ENCODE assay signal across 12 cellular contexts in genomic region chr2:7692657-7693161, GRCh38.
DNase-seq lines count a peak whose midpoint lies in the region; FAIRE-seq and TF ChIP-seq lines count a peak whose summit lies in the region.
"Had no signal": no experiment of that assay in that cellular context is flagged by ENCODE, and none has a peak within 500 bp of the region (broad histone marks: within the 10 kb centered on the region; RNA-seq: fewer than 3 reads in every experiment).

No MANE protein-coding gene starts in this region.

- no peak overlapping the region for H2BK5ac ChIP-seq in H1 (ENCODE audit: low read depth, low read length)

- H3K14ac ChIP-seq in H1 (ENCODE audit: insufficient read length): no peak overlapping the region

- no peak for TF ChIP-seq EP300 in H1 (IDR thresholded peaks at IDR 0.05; ENCODE audit: borderline replicate concordance in 1 of 2, low read depth in 2 of 2, low read length in 2 of 2)

- no peak overlapping the region for H4K91ac ChIP-seq in H1 (replicated peaks; ENCODE audit: insufficient read length, low read length)

- no peak overlapping the region for H3K4me3 Mint-ChIP-seq in endodermal cell
- no peak overlapping the region for H3K4me3 Mint-ChIP-seq in activated CD4-positive, alpha-beta T cell treated with anti-CD3 and anti-CD28 coated beads, Interleukin-2, amount 10 ng/mL, durations not matched to agents 7 days and 5 days

- H3K9me3 Mint-ChIP-seq in endodermal cell: no peaks in the 10 kb centered on the region
- H3K9me3 Mint-ChIP-seq in activated CD4-positive, alpha-beta T cell treated with anti-CD3 and anti-CD28 coated beads, Interleukin-2, amount 10 ng/mL, durations not matched to agents 7 days and 5 days: peaks cover 3% of the 10 kb centered on the region

- no peak overlapping the region; the same call in 1 of the 2 replicates for H2BK12ac ChIP-seq in H1 (ENCODE audit: low read depth, low read length)

- H2BK20ac ChIP-seq in H1 (ENCODE audit: low read length): no peak overlapping the region

- H3K56ac ChIP-seq in H1 (replicated peaks; ENCODE audit: insufficient read length, low read depth, low read length): no peak overlapping the region

- no peak overlapping the region for H3K4me2 ChIP-seq in H1 (ENCODE audit: insufficient read depth in 1 of 2, low read depth in 2 of 2, low read length in 2 of 2)
- H3K4me2 ChIP-seq: KMS-11 had no signal

- no peak for FAIRE-seq in H1 (lab: Jason Lieb, UNC)

- no peaks in the 10 kb centered on the region for H3K36me3 Mint-ChIP-seq in endodermal cell (ENCODE audit: low read depth)
- no peaks in the 10 kb centered on the region for H3K36me3 Mint-ChIP-seq in activated CD4-positive, alpha-beta T cell treated with anti-CD3 and anti-CD28 coated beads, Interleukin-2, amount 10 ng/mL, durations not matched to agents 7 days and 5 days (ENCODE audit: low read depth)

- no peak overlapping the region for H3K4ac ChIP-seq in H1 (replicated peaks; ENCODE audit: insufficient read length, low read depth, low read length)

- H4K5ac ChIP-seq in H1 (ENCODE audit: insufficient read length, low read depth, low read length): peak overlapping the region; percentile 10

- WGBS in H1 (ENCODE audit: extremely low coverage in 1 of 2, insufficient coverage in 1 of 2, insufficient read length in 1 of 2, insufficient replicate concordance in 2 of 2, low coverage in 1 of 2, low lambda C conversion rate in 2 of 2, missing lambda C conversion rate in 1 of 2), 2 experiments: 90% methylated on average over 1 of the region's 1 CpG; no CpG with 5 or more reads in 1 of the 2 experiments
- 86 to 98% methylated on average over 1 of the region's 1 CpG for WGBS in endodermal cell (ENCODE audit: insufficient coverage in 1 of 2, insufficient read length in 1 of 2), 2 experiments

- no peak overlapping the region for H3K27ac ChIP-seq in H1 (ENCODE audit: low read depth, low read length)
- H3K27ac ChIP-seq in endodermal cell (ENCODE audit: low read depth, low read length): no peak overlapping the region
- H3K27ac ChIP-seq: ascending aorta, KMS-11 had no signal

- H3K23me2 ChIP-seq in H1 (ENCODE audit: low read depth, low read length): no peaks in the 10 kb centered on the region; the same call in 1 of the 2 replicates

- TF ChIP-seq RAD21 in H1 (IDR thresholded peaks at IDR 0.05 in 1 of 2, conservative IDR thresholded peaks at IDR 0.05 in 1 of 2; ENCODE audit: low read depth in 2 of 2, low read length in 2 of 2): no peak

- H3K4me1 ChIP-seq in H1 (replicated peaks in 1 of 4; ENCODE audit: control insufficient read depth in 3 of 4, insufficient read depth in 4 of 4, low read length in 3 of 4) (no peaks in the 10 kb centered on the region; a peak in 1 of 7 replicates), endodermal cell (ENCODE audit: control insufficient read depth, insufficient read depth, low read length) (no peaks in the 10 kb centered on the region)
- H3K4me1 ChIP-seq: ascending aorta had no signal

- no peaks in the 10 kb centered on the region for H3K79me2 ChIP-seq in H1 (ENCODE audit: control insufficient read depth in 1 of 2, insufficient read depth in 2 of 2, low read length in 2 of 2)

- H3K27me3 ChIP-seq in H1 (replicated peaks in 1 of 4; ENCODE audit: control insufficient read depth in 3 of 4, extremely low read depth in 1 of 4, insufficient read depth in 3 of 4, low read length in 3 of 4) (no peaks in the 10 kb centered on the region; a peak in 1 of 7 replicates), endodermal cell (ENCODE audit: control insufficient read depth, insufficient read depth, low read length, poor library complexity, severe bottlenecking) (no peaks in the 10 kb centered on the region)
- H3K27me3 ChIP-seq: ascending aorta had no signal

- H3K9me3 ChIP-seq in H1 (ENCODE audit: insufficient read depth in 2 of 2, low read depth in 1 of 2, low read length in 1 of 2) (no peaks in the 10 kb centered on the region), endodermal cell (ENCODE audit: control insufficient read depth, low read length) (no peaks in the 10 kb centered on the region)
- H3K9me3 ChIP-seq: ascending aorta had no signal

- H3K79me1 ChIP-seq in H1 (ENCODE audit: low read depth, low read length): no peaks in the 10 kb centered on the region

- peaks cover 14% of the 10 kb centered on the region for H3K4me1 Mint-ChIP-seq in endodermal cell
- H3K4me1 Mint-ChIP-seq in activated CD4-positive, alpha-beta T cell treated with anti-CD3 and anti-CD28 coated beads, Interleukin-2, amount 10 ng/mL, durations not matched to agents 7 days and 5 days: peaks cover 30% of the 10 kb centered on the region

- H3K27me3 Mint-ChIP-seq in endodermal cell (ENCODE audit: insufficient read depth): peaks cover 2% of the 10 kb centered on the region
- H3K27me3 Mint-ChIP-seq in activated CD4-positive, alpha-beta T cell treated with anti-CD3 and anti-CD28 coated beads, Interleukin-2, amount 10 ng/mL, durations not matched to agents 7 days and 5 days: no peaks in the 10 kb centered on the region

- H4K8ac ChIP-seq in H1 (ENCODE audit: extremely low read depth, insufficient read depth, low read length): no peak overlapping the region

- POLR2A ChIA-PET in H1 (lab: Charles Lee; ENCODE audit: partially characterized antibody): no interaction called here
- POLR2A ChIA-PET in activated CD4-positive, alpha-beta T cell treated with anti-CD3 and anti-CD28 coated beads, Interleukin-2, amount 10 ng/mL, durations not matched to agents 7 days and 5 days (lab: Charles Lee): interaction anchor here (0.6 kb wide), 1 partner anchor 20 kb away, joined by 3 read pairs; no protein-coding TSS in a partner anchor

- peak overlapping the region; percentile 70; the same call in 1 of the 2 replicates for H2AK5ac ChIP-seq in H1 (ENCODE audit: low read depth, low read length)

- TF ChIP-seq CTCF in H1 (IDR thresholded peaks at IDR 0.05; ENCODE audit: control extremely low read depth in 1 of 3, insufficient read depth in 1 of 3, low read depth in 1 of 3, low read length in 3 of 3) (no peak), endodermal cell (conservative IDR thresholded peaks at IDR 0.05) (no peak)

- H2BK120ac ChIP-seq in H1 (replicated peaks; ENCODE audit: low read depth, low read length): no peak overlapping the region

- no peaks in the 10 kb centered on the region for H4K20me1 ChIP-seq in H1 (replicated peaks in 1 of 2; ENCODE audit: control insufficient read depth in 1 of 2, insufficient read depth in 2 of 2, low read length in 2 of 2)

- no peak for TF ChIP-seq POLR2A in H1 (IDR thresholded peaks at IDR 0.05; ENCODE audit: control extremely low read depth in 1 of 2, low read depth in 2 of 2, low read length in 2 of 2)

- peak overlapping the region; percentile 46; the same call in 1 of the 2 replicates for H2BK15ac ChIP-seq in H1 (ENCODE audit: low read length)

- H2AFZ ChIP-seq in H1 (ENCODE audit: low read length): no peak overlapping the region

- H3K23ac ChIP-seq in H1 (ENCODE audit: insufficient read length): no peak overlapping the region

- no peak overlapping the region for H3K4me3 ChIP-seq in H1 (ENCODE audit: extremely low read depth in 1 of 4, insufficient read depth in 2 of 4, low read depth in 3 of 4, low read length in 4 of 4)
- H3K4me3 ChIP-seq in skeletal muscle cell (ENCODE audit: low read depth, low read length): no peak overlapping the region
- H3K4me3 ChIP-seq in endodermal cell (ENCODE audit: low read length): no peak overlapping the region
- H3K4me3 ChIP-seq: ascending aorta had no signal

- DNase-seq in NCI-H2196 (lab: John Stamatoyannopoulos, UW; ENCODE audit: unreplicated experiment) (peak; percentile 5), NCI-H2196 treated with DMSO at 0.1 percent for 48 hours (lab: John Stamatoyannopoulos, UW; ENCODE audit: unreplicated experiment) (no peak), NCI-H345 (lab: John Stamatoyannopoulos, UW) (peak; percentile 71), H1 (ENCODE audit: low read depth in 1 of 2, low spot score in 2 of 2) (no peak), skeletal muscle cell (ENCODE audit: low read depth) (peak; percentile 91), endodermal cell (no peak), retina (no peak)
- DNase-seq in activated CD4-positive, alpha-beta T cell treated with anti-CD3 and anti-CD28 coated beads, Interleukin-2, amount 10 ng/mL, durations not matched to agents 7 days and 5 days: no peak
- DNase-seq: C1 segment of cervical spinal cord, nucleus accumbens had no signal

- CTCF ChIA-PET in H1 (lab: Charles Lee; ENCODE audit: partially characterized antibody): interaction anchor here (1.3 kb wide), 1 partner anchor 19 kb away, joined by 3 read pairs; no protein-coding TSS in a partner anchor
- CTCF ChIA-PET in activated CD4-positive, alpha-beta T cell treated with anti-CD3 and anti-CD28 coated beads, Interleukin-2, amount 10 ng/mL, durations not matched to agents 7 days and 5 days (lab: Charles Lee): interaction anchor here (1.4 kb wide), 1 partner anchor 20 kb away, joined by 4 read pairs; no protein-coding TSS in a partner anchor

- H3K36me3 ChIP-seq in H1 (ENCODE audit: control insufficient read depth in 2 of 4, insufficient read depth in 4 of 4, low read length in 3 of 4): no peaks in the 10 kb centered on the region
- no peaks in the 10 kb centered on the region for H3K36me3 ChIP-seq in endodermal cell (ENCODE audit: control insufficient read depth, insufficient read depth, low read length)
- H3K36me3 ChIP-seq: ascending aorta had no signal

- no peak overlapping the region for H3K18ac ChIP-seq in H1 (ENCODE audit: extremely low read depth, low read length)

- H3K9ac ChIP-seq in H1 (replicated peaks in 1 of 4; ENCODE audit: extremely low read depth in 1 of 4, low read depth in 3 of 4, low read length in 3 of 4) (no peak overlapping the region), endodermal cell (ENCODE audit: extremely low read depth, low read length, poor library complexity, severe bottlenecking) (no peak overlapping the region)
- H3K9ac ChIP-seq: KMS-11 had no signal

- no peak overlapping the region for H3K27ac Mint-ChIP-seq in endodermal cell
- no peak overlapping the region for H3K27ac Mint-ChIP-seq in activated CD4-positive, alpha-beta T cell treated with anti-CD3 and anti-CD28 coated beads, Interleukin-2, amount 10 ng/mL, durations not matched to agents 7 days and 5 days

TF ChIP-seq in H1, 55 proteins besides CTCF, POLR2A, EP300 and RAD21 (continues in another document):
- no peak for TF ChIP-seq RXRA (IDR thresholded peaks at IDR 0.05; ENCODE audit: insufficient read depth, low read depth, low read length)
- no peak for TF ChIP-seq RNF2 (IDR thresholded peaks at IDR 0.05; ENCODE audit: borderline replicate concordance, low read depth, low read length, missing control alignments, poor library complexity, severe bottlenecking)
- TF ChIP-seq SIRT6 (IDR thresholded peaks at IDR 0.05; ENCODE audit: low read length): no peak
- TF ChIP-seq JUN (IDR thresholded peaks at IDR 0.05; ENCODE audit: low read depth, low read length): no peak
- no peak for TF ChIP-seq E2F6 (IDR thresholded peaks at IDR 0.05)

Comparison
In these comparisons a context has a peak if more than half of its experiments do, and no peak if none do; other contexts are left out.
1. DNase-seq: peak in NCI-H2196 (single experiment), NCI-H345 (single experiment) and skeletal muscle cell (single experiment); none in NCI-H2196 treated with DMSO at 0.1 percent for 48 hours (single experiment), H1 (0 of 2), endodermal cell (single experiment), retina (single experiment) and activated CD4-positive, alpha-beta T cell treated with anti-CD3 and anti-CD28 coated beads, Interleukin-2, amount 10 ng/mL, durations not matched to agents 7 days and 5 days (single experiment).